In the genomic region with DNA sequence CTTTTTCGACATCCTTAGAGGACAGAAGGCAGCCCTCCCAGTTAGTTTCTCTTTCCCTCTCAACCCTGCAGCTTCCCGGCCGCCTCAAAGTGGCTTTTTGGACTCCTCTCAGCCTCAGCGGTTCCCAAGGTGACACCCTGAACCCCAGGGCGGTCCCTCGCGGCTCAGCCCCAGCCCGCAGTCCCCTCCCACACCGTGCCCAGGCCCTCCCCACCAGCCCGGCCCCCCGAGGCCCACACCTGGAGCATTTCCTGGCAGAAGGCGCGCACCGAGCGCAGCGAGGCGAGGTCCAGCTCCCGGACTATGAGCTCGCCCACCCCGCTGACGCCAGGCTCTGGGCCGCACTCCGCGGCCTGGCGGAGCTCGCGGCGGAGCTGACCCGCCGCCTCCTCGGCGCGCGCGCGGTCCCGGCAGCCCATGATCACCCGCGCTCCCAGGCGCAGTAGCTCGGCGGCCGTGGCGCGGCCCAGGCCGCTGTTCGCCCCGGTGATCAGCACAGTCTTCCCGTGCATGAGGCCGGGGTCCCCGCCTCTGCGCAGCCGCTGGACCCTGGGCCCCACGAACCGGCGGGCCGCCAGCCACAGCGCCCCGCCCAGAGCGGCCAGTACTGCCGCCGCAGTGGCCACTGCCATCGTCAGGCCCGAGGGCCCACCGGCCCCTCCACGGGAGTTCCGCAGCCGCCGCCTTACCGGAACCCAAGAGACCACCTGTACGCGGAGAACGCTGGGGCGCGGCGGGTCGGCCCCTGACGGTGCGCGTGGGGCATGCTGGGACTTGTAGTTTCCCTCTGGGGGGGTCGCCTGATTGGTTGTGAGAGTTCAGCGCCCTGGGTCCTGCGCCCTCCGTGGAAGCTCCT, we compare ENCODE assay signal across 8 cellular contexts. TPM values are rescaled to one million over a fixed set of nuclear protein-coding genes. Genes with fewer than 3 reads are reported as not detected.
A peak's percentile ranks its signal among the peaks of the same experiment; 100 is the strongest.
DNase-seq lines count a peak whose midpoint lies in the region; ATAC-seq lines count a peak whose summit lies in the region.

A gene with protein sequence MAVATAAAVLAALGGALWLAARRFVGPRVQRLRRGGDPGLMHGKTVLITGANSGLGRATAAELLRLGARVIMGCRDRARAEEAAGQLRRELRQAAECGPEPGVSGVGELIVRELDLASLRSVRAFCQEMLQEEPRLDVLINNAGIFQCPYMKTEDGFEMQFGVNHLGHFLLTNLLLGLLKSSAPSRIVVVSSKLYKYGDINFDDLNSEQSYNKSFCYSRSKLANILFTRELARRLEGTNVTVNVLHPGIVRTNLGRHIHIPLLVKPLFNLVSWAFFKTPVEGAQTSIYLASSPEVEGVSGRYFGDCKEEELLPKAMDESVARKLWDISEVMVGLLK (minus strand): TSS at position 713 of the 856 bp plus-strand sequence. CDS start 81 bp downstream, at position 632.

- peak; percentile 96 for ATAC-seq in GM21360 (IDR thresholded peaks at IDR 0.05; ENCODE audit: unreplicated experiment)
- ATAC-seq in effector memory CD8-positive, alpha-beta T cell (replicated peaks), result peak; percentile 85

- peaks cover 11% of the 10 kb centered on the region for H3K36me3 Mint-ChIP-seq in effector memory CD8-positive, alpha-beta T cell (ENCODE audit: insufficient read depth)

- DNase-seq in COLO668 (lab: John Stamatoyannopoulos, UW; ENCODE audit: unreplicated experiment) (peak; percentile 93), HT1080 (ENCODE audit: low read depth) (peak; percentile 91), NOMO-1 treated with DMSO at 0.1 percent for 48 hours (lab: John Stamatoyannopoulos, UW; ENCODE audit: unreplicated experiment) (peak; percentile 91), medulla oblongata (ENCODE audit: extremely low spot score) (peak; percentile 97)
- DNase-seq in activated CD8-positive, alpha-beta memory T cell treated with anti-CD3 and anti-CD28 coated beads for 4 hours (ENCODE audit: low read depth in 2 of 2), result peak; percentile 86 to 87
- peak; percentile 88 to 94 (median 92) for DNase-seq in effector memory CD8-positive, alpha-beta T cell
- peak; percentile 86 for DNase-seq in stimulated activated CD8-positive, alpha-beta memory T cell treated with anti-CD3 and anti-CD28 coated beads, Interleukin-12 subunit alpha, Interleukin-12 subunit beta, amount 100 ng/mL, for 1 hour (ENCODE audit: low read depth)

- H3K4me1 Mint-ChIP-seq in effector memory CD8-positive, alpha-beta T cell (ENCODE audit: low read depth in 2 of 2), result peaks cover 21 to 31% of the 10 kb centered on the region in 2 donors

- H3K27me3 Mint-ChIP-seq in effector memory CD8-positive, alpha-beta T cell, result no peaks in the 10 kb centered on the region

- H3K9me3 Mint-ChIP-seq in effector memory CD8-positive, alpha-beta T cell, result no peaks in the 10 kb centered on the region

- H3K4me3 Mint-ChIP-seq in effector memory CD8-positive, alpha-beta T cell, result peak within 1 kb of the TSS; percentile 88

- H3K27ac Mint-ChIP-seq in effector memory CD8-positive, alpha-beta T cell, result peak within 1 kb of the TSS; percentile 96 to 97

RNA-seq across cellular contexts. Expression of the gene that starts here (rescaled TPM):
- 30.2 and 31.8 TPM in 2 replicates for total RNA-seq in HT1080 (2014; rRNA removed; shearing (Covaris generic))
- polyA plus RNA-seq in HT1080 (2015; cell fraction: cytosol; rRNA removed), result 30.4 and 30.7 TPM in 2 replicates
- polyA plus RNA-seq in HT1080 (2015; cell fraction: nucleus; rRNA removed), result 13.0 and 17.3 TPM in 2 replicates

Comparison
In these comparisons a context has a peak if more than half of its experiments do, and no peak if none do; other contexts are left out.
1. Peak in every context shown above with its lines: DNase-seq and ATAC-seq.